Comparison of ENCODE assay signal across 8 cellular contexts in genomic region chr2:201149064-201149820, GRCh38. TPM values are rescaled to one million over a fixed set of nuclear protein-coding genes. Genes with fewer than 3 reads are reported as not detected.
DNase-seq lines count a peak whose midpoint lies in the region; ATAC-seq and TF ChIP-seq lines count a peak whose summit lies in the region.

No MANE protein-coding gene starts in this region.

- no peak for TF ChIP-seq POLR2A in right lobe of liver (IDR thresholded peaks at IDR 0.05)

- in situ Hi-C loops in G401 (cut with HindIII; ENCODE audit: low sequenced_read_pairs) = no loop called here

- WGBS in right lobe of liver (ENCODE audit: insufficient coverage, low coverage, low lambda C conversion rate, missing lambda C conversion rate) = 93% methylated on average over 1 of the region's 2 CpGs

- peaks cover 20 to 53% of the 10 kb centered on the region in 2 donors for H3K36me3 Mint-ChIP-seq in activated T-cell treated with anti-CD3 and anti-CD28 coated beads, Interleukin-2, amount 50 U/mL, for 72 hours (ENCODE audit: insufficient read depth in 2 of 2)
- peaks cover 7% of the 10 kb centered on the region for H3K36me3 Mint-ChIP-seq in type B pancreatic cell

- H3K9me3 Mint-ChIP-seq in activated T-cell treated with anti-CD3 and anti-CD28 coated beads, Interleukin-2, amount 50 U/mL, for 72 hours = no peaks in the 10 kb centered on the region
- H3K9me3 Mint-ChIP-seq in type B pancreatic cell = no peaks in the 10 kb centered on the region

- H3K27me3 Mint-ChIP-seq in activated T-cell treated with anti-CD3 and anti-CD28 coated beads, Interleukin-2, amount 50 U/mL, for 72 hours (ENCODE audit: low read depth) = no peaks in the 10 kb centered on the region
- H3K27me3 Mint-ChIP-seq in type B pancreatic cell = no peaks in the 10 kb centered on the region

- peaks cover 45% of the 10 kb centered on the region for H3K4me1 Mint-ChIP-seq in activated T-cell treated with anti-CD3 and anti-CD28 coated beads, Interleukin-2, amount 50 U/mL, for 72 hours (ENCODE audit: low read depth)
- H3K4me1 Mint-ChIP-seq in type B pancreatic cell (ENCODE audit: unreplicated experiment) = peaks cover 17% of the 10 kb centered on the region

- H3K27ac Mint-ChIP-seq in activated T-cell treated with anti-CD3 and anti-CD28 coated beads, Interleukin-2, amount 50 U/mL, for 72 hours = peak overlapping the region; percentile 96
- peak overlapping the region; percentile 90 for H3K27ac Mint-ChIP-seq in type B pancreatic cell

- no peak overlapping the region for H3K4me3 Mint-ChIP-seq in activated T-cell treated with anti-CD3 and anti-CD28 coated beads, Interleukin-2, amount 50 U/mL, for 72 hours
- no peak overlapping the region for H3K4me3 Mint-ChIP-seq in type B pancreatic cell

- peaks cover 0 to 25% (median 12%) of the 10 kb centered on the region in 4 donors for H3K4me1 ChIP-seq in right lobe of liver

- peak overlapping the region; percentile 80 for H3K27ac ChIP-seq in caudate nucleus (ENCODE audit: low read depth, low read length)
- H3K27ac ChIP-seq in right lobe of liver = peak overlapping the region; percentile 64 to 79 (median 65)

- TF ChIP-seq CTCF in right lobe of liver (IDR thresholded peaks at IDR 0.05) = no peak
- no peak for TF ChIP-seq CTCF in type B pancreatic cell (conservative IDR thresholded peaks at IDR 0.05)

- peaks cover 0 to 48% (median 24%) of the 10 kb centered on the region in 4 donors for H3K36me3 ChIP-seq in right lobe of liver

- ATAC-seq in activated T-cell treated with anti-CD3 and anti-CD28 coated beads, Interleukin-2, amount 50 U/mL, for 72 hours (replicated peaks in 1 of 2) = no peak
- ATAC-seq in right lobe of liver = peak; percentile 68 to 86 (median 77)
- no peak for ATAC-seq in GM18511 (IDR thresholded peaks at IDR 0.05; ENCODE audit: unreplicated experiment)

- no peak overlapping the region for H3K4me3 ChIP-seq in right lobe of liver

- no peak for DNase-seq in activated T-cell treated with anti-CD3 and anti-CD28 coated beads, Interleukin-2, amount 50 U/mL, for 72 hours
- DNase-seq in activated T-cell treated with anti-CD3 and anti-CD28 coated beads, Interleukin-2, amount 50 U/mL, for 48 hours = no peak
- DNase-seq in caudate nucleus (lab: John Stamatoyannopoulos, UW) = peak in 2 of 61 donors; percentile 20 to 52
- no peak for DNase-seq in right lobe of liver
- no peak for DNase-seq in type B pancreatic cell (ENCODE audit: extremely low spot score, unreplicated experiment)
- no peak for DNase-seq in COLO668 (lab: John Stamatoyannopoulos, UW; ENCODE audit: unreplicated experiment)
- no peak for DNase-seq in G401 (ENCODE audit: low spot score)

- no peaks in the 10 kb centered on the region for H3K9me3 ChIP-seq in right lobe of liver

- no peaks in the 10 kb centered on the region for H3K27me3 ChIP-seq in right lobe of liver

- intact Hi-C loops in right lobe of liver (cut with DNase I) = no loop called here

RNA-seq across cellular contexts. Expression of gene CFLAR, which starts 33.3 kb away (rescaled TPM):
- 100 to 1,000 TPM; 232 to 385 TPM for total RNA-seq in activated T-cell treated with anti-CD3 and anti-CD28 coated beads, Interleukin-2, amount 50 U/mL, for 72 hours
- total RNA-seq in right lobe of liver (10 to 100 TPM; 50.2 to 85.4 (median 66.3) TPM), type B pancreatic cell (ENCODE audit: low replicate concordance) (26.5 and 58.5 TPM in 2 replicates)
- total RNA-seq in G401 (2014; rRNA removed; shearing (Covaris generic)) = 17.9 and 24.1 TPM in 2 replicates

RNA-seq across cellular contexts. Expression of gene CASP10, which starts 33.7 kb away (rescaled TPM):
- total RNA-seq in activated T-cell treated with anti-CD3 and anti-CD28 coated beads, Interleukin-2, amount 50 U/mL, for 72 hours = 10 to 100 TPM; 15.7 to 17.4 TPM
- 1 to 10 TPM; 4.2 to 9.4 (median 8.4) TPM for total RNA-seq in right lobe of liver
- total RNA-seq in type B pancreatic cell (ENCODE audit: low replicate concordance) = 1.6 and 3.6 TPM in 2 replicates
- total RNA-seq in G401 (2014; rRNA removed; shearing (Covaris generic)) = 2.8 and 3.2 TPM in 2 replicates

Comparison
In these comparisons a context has a peak if more than half of its experiments do, and no peak if none do; other contexts are left out.
1. ATAC-seq: peak in right lobe of liver (4 of 4); none in activated T-cell treated with anti-CD3 and anti-CD28 coated beads, Interleukin-2, amount 50 U/mL, for 72 hours (0 of 2) and GM18511 (single experiment).